In the genomic region with DNA sequence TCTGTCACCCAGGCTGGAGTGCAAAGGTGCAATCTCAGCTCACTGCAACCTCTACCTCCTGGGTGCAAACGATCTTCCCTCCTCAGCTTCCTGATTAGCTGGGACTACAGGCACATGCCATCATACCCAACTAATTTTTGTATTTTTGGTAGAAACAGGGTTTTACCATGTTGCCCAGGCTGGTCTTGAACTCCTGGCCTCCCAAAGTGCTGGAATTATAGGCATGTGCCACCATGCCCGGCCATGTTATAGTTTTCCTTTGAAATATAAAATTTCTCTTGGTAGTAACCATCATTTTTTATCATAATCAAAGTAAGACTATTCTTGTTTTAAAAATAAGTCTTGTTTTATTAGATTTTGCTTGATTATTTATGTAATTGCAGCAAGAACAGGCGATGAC, we compare ENCODE assay signal across 13 cellular contexts. TPM values are rescaled to one million over a fixed set of nuclear protein-coding genes. Genes with fewer than 3 reads are reported as not detected.
DNase-seq lines count a peak whose midpoint lies in the region; ATAC-seq and TF ChIP-seq lines count a peak whose summit lies in the region.
"Not testable (repeated sequence)": the region's sequence is repeated elsewhere in the genome, so short reads cannot be mapped to it uniquely, and the experiment has no call there.
"Had no signal": no experiment of that assay in that cellular context is flagged by ENCODE, and none has a peak within 500 bp of the region (broad histone marks: within the 10 kb centered on the region; RNA-seq: fewer than 3 reads in every experiment).

No MANE protein-coding gene starts in this region.

- not testable (repeated sequence) for H4K20me1 ChIP-seq in Karpas-422 (ENCODE audit: insufficient read depth, low read depth, low read length)

- H3K9ac ChIP-seq in Karpas-422 (ENCODE audit: low read length): not testable (repeated sequence)

- DNase-seq in Karpas-422: peak; percentile 31
- peak; percentile 35 for DNase-seq in activated CD8-positive, alpha-beta memory T cell treated with anti-CD3 and anti-CD28 coated beads, Interleukin-2, amount 10 ng/mL, durations not matched to agents 7 days and 5 days
- peak; percentile 47 for DNase-seq in coronary artery (ENCODE audit: low spot score)
- peak; percentile 14 for DNase-seq in islet precursor cell
- DNase-seq in osteocyte (ENCODE audit: extremely low spot score, unreplicated experiment): peak; percentile 83
- peak; percentile 37 for DNase-seq in spleen
- peak; percentile 31 for DNase-seq in type B pancreatic cell (ENCODE audit: extremely low spot score, unreplicated experiment)

- H2AFZ ChIP-seq in Karpas-422 (ENCODE audit: low read length): not testable (repeated sequence)

- not testable (repeated sequence) for H3K4me1 Mint-ChIP-seq in activated CD8-positive, alpha-beta memory T cell treated with anti-CD3 and anti-CD28 coated beads, Interleukin-2, amount 10 ng/mL, durations not matched to agents 7 days and 5 days; osteocyte (ENCODE audit: unreplicated experiment); type B pancreatic cell (ENCODE audit: unreplicated experiment)

- not testable (repeated sequence) for H3K27ac ChIP-seq in Karpas-422 (ENCODE audit: low read length); coronary artery; spleen

- not testable (repeated sequence) for TF ChIP-seq CTCF in coronary artery (IDR thresholded peaks at IDR 0.05); osteocyte (IDR thresholded peaks at IDR 0.05); spleen (IDR thresholded peaks at IDR 0.05 in 8 of 11, conservative IDR thresholded peaks at IDR 0.05 in 3 of 11); type B pancreatic cell (conservative IDR thresholded peaks at IDR 0.05)

- not testable (repeated sequence) for TF ChIP-seq POLR2A in spleen (IDR thresholded peaks at IDR 0.05)

- intact Hi-C loops in spleen (cut with DNase I; ENCODE audit: low total_unique reads): not testable (repeated sequence)

- H3K4me3 Mint-ChIP-seq in activated CD8-positive, alpha-beta memory T cell treated with anti-CD3 and anti-CD28 coated beads, Interleukin-2, amount 10 ng/mL, durations not matched to agents 7 days and 5 days; osteocyte (ENCODE audit: unreplicated experiment); type B pancreatic cell: not testable (repeated sequence)

- WGBS in spleen, 5 donors: 57 to 66% (median 66%) methylated on average over 3 of the region's 3 CpGs

- not testable (repeated sequence) for H3K27ac Mint-ChIP-seq in activated CD8-positive, alpha-beta memory T cell treated with anti-CD3 and anti-CD28 coated beads, Interleukin-2, amount 10 ng/mL, durations not matched to agents 7 days and 5 days; osteocyte (ENCODE audit: unreplicated experiment); type B pancreatic cell

- H3K4me1 ChIP-seq in Karpas-422 (ENCODE audit: low read length); spleen: not testable (repeated sequence)

- H3K4me2 ChIP-seq in Karpas-422 (ENCODE audit: low read depth, low read length, poor library complexity, severe bottlenecking): not testable (repeated sequence)

- H3K27me3 Mint-ChIP-seq in activated CD8-positive, alpha-beta memory T cell treated with anti-CD3 and anti-CD28 coated beads, Interleukin-2, amount 10 ng/mL, durations not matched to agents 7 days and 5 days; osteocyte (ENCODE audit: unreplicated experiment); type B pancreatic cell: not testable (repeated sequence)

- not testable (repeated sequence) for H3K36me3 Mint-ChIP-seq in activated CD8-positive, alpha-beta memory T cell treated with anti-CD3 and anti-CD28 coated beads, Interleukin-2, amount 10 ng/mL, durations not matched to agents 7 days and 5 days; osteocyte (ENCODE audit: unreplicated experiment); type B pancreatic cell

- H3K4me3 ChIP-seq in Karpas-422 (ENCODE audit: low read length); coronary artery; spleen: not testable (repeated sequence)

- H3K9me2 ChIP-seq in Karpas-422 (replicated peaks; ENCODE audit: insufficient read depth, low read length): not testable (repeated sequence)

- not testable (repeated sequence) for H3K79me2 ChIP-seq in Karpas-422 (ENCODE audit: low read length)

- CTCF ChIA-PET in activated CD8-positive, alpha-beta memory T cell treated with anti-CD3 and anti-CD28 coated beads, Interleukin-2, amount 10 ng/mL, durations not matched to agents 7 days and 5 days (lab: Charles Lee): not testable (repeated sequence)

- not testable (repeated sequence) for H3K36me3 ChIP-seq in Karpas-422 (ENCODE audit: insufficient read depth, low read length); spleen

- H3K27me3 ChIP-seq in Karpas-422 (ENCODE audit: low read length); spleen (replicated peaks in 1 of 7): not testable (repeated sequence)

- H3K9me3 ChIP-seq in Karpas-422 (ENCODE audit: low read length); spleen: not testable (repeated sequence)

- H3K9me3 Mint-ChIP-seq in activated CD8-positive, alpha-beta memory T cell treated with anti-CD3 and anti-CD28 coated beads, Interleukin-2, amount 10 ng/mL, durations not matched to agents 7 days and 5 days (ENCODE audit: low read depth); osteocyte (ENCODE audit: unreplicated experiment); type B pancreatic cell: not testable (repeated sequence)

- not testable (repeated sequence) for ATAC-seq in activated CD8-positive, alpha-beta memory T cell treated with anti-CD3 and anti-CD28 coated beads, Interleukin-2, amount 10 ng/mL, durations not matched to agents 7 days and 5 days

RNA-seq across cellular contexts. Expression of a gene that starts 50.7 kb away (rescaled TPM):
- total RNA-seq in Karpas-422 (2014; rRNA removed; shearing (Covaris generic); ENCODE audit: low replicate concordance): not detected in 2 replicates
- not detected for total RNA-seq in activated CD8-positive, alpha-beta memory T cell treated with anti-CD3 and anti-CD28 coated beads, Interleukin-2, amount 10 ng/mL, durations not matched to agents 7 days and 5 days
- not detected in 2 replicates for total RNA-seq in osteocyte
- total RNA-seq in spleen: not detected
- polyA plus RNA-seq in spleen: not detected
- total RNA-seq in type B pancreatic cell (ENCODE audit: low replicate concordance): not detected in 2 replicates
- total RNA-seq: CD4-positive, CD25-positive, alpha-beta regulatory T cell; CD8-positive, alpha-beta memory T cell; G401; GM12878; H7; HepG2 had no signal
- polyA plus RNA-seq: CD4-positive, CD25-positive, alpha-beta regulatory T cell; CD8-positive, alpha-beta memory T cell; GM12878; HepG2 had no signal

RNA-seq across cellular contexts. Expression of a gene that starts 58.6 kb away (rescaled TPM):
- not detected in 2 replicates for total RNA-seq in Karpas-422 (2014; rRNA removed; shearing (Covaris generic); ENCODE audit: low replicate concordance)
- total RNA-seq in activated CD8-positive, alpha-beta memory T cell treated with anti-CD3 and anti-CD28 coated beads, Interleukin-2, amount 10 ng/mL, durations not matched to agents 7 days and 5 days: not detected
- total RNA-seq in osteocyte (not detected in 2 replicates), spleen (not detected), type B pancreatic cell (ENCODE audit: low replicate concordance) (not detected in 2 replicates)
- polyA plus RNA-seq in spleen: not detected
- total RNA-seq: CD4-positive, CD25-positive, alpha-beta regulatory T cell; CD8-positive, alpha-beta memory T cell; G401; GM12878; H7; HepG2 had no signal
- polyA plus RNA-seq: CD4-positive, CD25-positive, alpha-beta regulatory T cell; CD8-positive, alpha-beta memory T cell; GM12878; HepG2 had no signal

Comparison
In these comparisons a context has a peak if more than half of its experiments do, and no peak if none do; other contexts are left out.
1. DNase-seq: peak in every context shown above with its lines; median percentile 83 in osteocyte; 47 in coronary artery; 37 in spleen; 35 in activated CD8-positive, alpha-beta memory T cell treated with anti-CD3 and anti-CD28 coated beads, Interleukin-2, amount 10 ng/mL, durations not matched to agents 7 days and 5 days; 31 in Karpas-422; 31 in type B pancreatic cell; 14 in islet precursor cell.